Comparison of ENCODE assay signal across 1 cellular context in the genomic region with DNA sequence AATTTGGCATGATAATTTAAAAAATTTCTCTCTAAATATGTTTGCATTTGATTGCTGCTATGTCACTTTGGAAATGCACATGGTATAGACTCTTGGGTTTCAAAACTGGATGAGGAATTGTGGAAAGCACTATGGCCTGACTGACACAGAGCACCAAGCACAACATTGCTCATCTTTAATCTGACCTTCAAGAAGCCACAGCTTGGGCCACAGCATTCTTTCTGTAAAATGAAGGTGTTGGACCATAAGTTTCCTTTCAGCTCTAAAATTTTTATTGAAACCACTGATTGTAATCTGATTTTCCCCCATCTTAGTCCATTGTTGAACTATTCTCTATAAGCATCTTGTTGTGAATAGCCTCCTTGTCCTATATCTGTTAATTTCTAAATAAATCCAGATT.
TF ChIP-seq lines count a peak whose summit lies in the region.

No MANE protein-coding gene starts in this region.

TF ChIP-seq in HepG2, 621 proteins besides CTCF, POLR2A, EP300 and RAD21 (continued from another document):
- TF ChIP-seq, protein P1, sequence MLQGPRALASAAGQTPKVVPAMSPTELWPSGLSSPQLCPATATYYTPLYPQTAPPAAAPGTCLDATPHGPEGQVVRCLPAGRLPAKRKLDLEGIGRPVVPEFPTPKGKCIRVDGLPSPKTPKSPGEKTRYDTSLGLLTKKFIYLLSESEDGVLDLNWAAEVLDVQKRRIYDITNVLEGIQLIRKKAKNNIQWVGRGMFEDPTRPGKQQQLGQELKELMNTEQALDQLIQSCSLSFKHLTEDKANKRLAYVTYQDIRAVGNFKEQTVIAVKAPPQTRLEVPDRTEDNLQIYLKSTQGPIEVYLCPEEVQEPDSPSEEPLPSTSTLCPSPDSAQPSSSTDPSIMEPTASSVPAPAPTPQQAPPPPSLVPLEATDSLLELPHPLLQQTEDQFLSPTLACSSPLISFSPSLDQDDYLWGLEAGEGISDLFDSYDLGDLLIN (CRISPR knock-in tag; IDR thresholded peaks at IDR 0.05; ENCODE audit: borderline replicate concordance) = no peak
